Comparison of ENCODE assay signal across 7 cellular contexts in genomic region chr7:38723327-38723726, GRCh38.
"Had no signal": no experiment of that assay in that cellular context is flagged by ENCODE, and none has a peak within 500 bp of the region (broad histone marks: within the 10 kb centered on the region; RNA-seq: fewer than 3 reads in every experiment).

No MANE protein-coding gene starts in this region.

- DNase-seq: GM23248, GOT3, H7, H9, HCEC 1CT, HFFc6 had no signal

- H3K4me3 Mint-ChIP-seq: GM23338, H9, HFFc6 had no signal

- H3K27ac Mint-ChIP-seq: GM23338, HFFc6 had no signal

- H3K9me3 Mint-ChIP-seq: GM23338, HFFc6 had no signal
